ENCODE assay signal across 16 cellular contexts in the genomic region with DNA sequence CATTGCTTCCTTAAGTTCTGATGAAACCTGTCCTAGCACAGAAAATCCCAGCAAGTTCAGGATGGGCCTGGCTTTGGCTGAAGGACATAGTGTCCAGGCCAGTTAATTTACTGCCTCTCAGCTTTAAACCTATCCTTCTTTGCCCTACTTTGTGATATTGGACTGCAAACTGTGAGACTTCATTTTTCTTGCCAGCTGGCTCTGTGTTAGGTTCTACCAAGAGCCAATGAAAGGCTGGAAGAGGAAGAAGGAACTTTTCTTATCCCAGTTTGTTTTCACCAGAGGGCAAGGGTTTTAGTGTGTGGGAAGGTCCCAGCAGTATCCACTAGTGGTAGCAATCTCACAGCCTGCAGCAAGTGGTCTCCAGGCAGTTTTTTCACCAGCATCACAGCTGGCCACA. TPM values are rescaled to one million over a fixed set of nuclear protein-coding genes. Genes with fewer than 3 reads are reported as not detected.
DNase-seq lines count a peak whose midpoint lies in the region; ATAC-seq and TF ChIP-seq lines count a peak whose summit lies in the region.
"Had no signal": no experiment of that assay in that cellular context is flagged by ENCODE, and none has a peak within 500 bp of the region (broad histone marks: within the 10 kb centered on the region; RNA-seq: fewer than 3 reads in every experiment).

No MANE protein-coding gene starts in this region.

- H3K4me1 Mint-ChIP-seq in activated T-cell treated with anti-CD3 and anti-CD28 coated beads, Interleukin-2, amount 50 U/mL, for 24 hours (ENCODE audit: low read depth): peaks cover 31% of the 10 kb centered on the region
- peaks cover 23% of the 10 kb centered on the region for H3K4me1 Mint-ChIP-seq in activated T-cell treated with anti-CD3 and anti-CD28 coated beads, Interleukin-2, amount 50 U/mL, for 72 hours (ENCODE audit: low read depth)
- H3K4me1 Mint-ChIP-seq in chondrocyte (ENCODE audit: low read depth): peaks cover 18% of the 10 kb centered on the region
- peaks cover 19% of the 10 kb centered on the region for H3K4me1 Mint-ChIP-seq in activated T-helper 2 cell treated with anti-CD3 and anti-CD28 coated beads, Interferon-gamma antibody, Interleukin-2, Interleukin-4, amounts not matched to agents 10 μg/mL and 5 μg/mL and 100 μg/mL, durations not matched to agents 14 hours and 24 hours and 36 hours (ENCODE audit: low read depth)

- H3K27ac ChIP-seq in temporal lobe (ENCODE audit: low read depth, low read length): peak overlapping the region; percentile 41
- H3K27ac ChIP-seq: skin epidermis had no signal

- H3K4me3 Mint-ChIP-seq in activated T-cell treated with anti-CD3 and anti-CD28 coated beads, Interleukin-2, amount 50 U/mL, for 24 hours: no peak overlapping the region
- H3K4me3 Mint-ChIP-seq in activated T-cell treated with anti-CD3 and anti-CD28 coated beads, Interleukin-2, amount 50 U/mL, for 72 hours: no peak overlapping the region
- no peak overlapping the region for H3K4me3 Mint-ChIP-seq in chondrocyte (ENCODE audit: unreplicated experiment)
- no peak overlapping the region for H3K4me3 Mint-ChIP-seq in activated T-helper 2 cell treated with anti-CD3 and anti-CD28 coated beads, Interferon-gamma antibody, Interleukin-2, Interleukin-4, amounts not matched to agents 10 μg/mL and 5 μg/mL and 100 μg/mL, durations not matched to agents 14 hours and 24 hours and 36 hours (ENCODE audit: low read depth)
- H3K4me3 Mint-ChIP-seq: activated naive CD4-positive, alpha-beta T cell treated with anti-CD3 and anti-CD28 coated beads, Interleukin-2, amount 50 U/mL, for 24 hours; stimulated activated naive CD8-positive, alpha-beta T cell treated with anti-CD3 and anti-CD28 coated beads, Interleukin-15, amount 100 ng/mL, for 72 hours had no signal

- peak overlapping the region; percentile 44 for H3K27ac Mint-ChIP-seq in activated T-cell treated with anti-CD3 and anti-CD28 coated beads, Interleukin-2, amount 50 U/mL, for 24 hours
- no peak overlapping the region for H3K27ac Mint-ChIP-seq in activated T-cell treated with anti-CD3 and anti-CD28 coated beads, Interleukin-2, amount 50 U/mL, for 72 hours
- peak overlapping the region; percentile 50 for H3K27ac Mint-ChIP-seq in chondrocyte (ENCODE audit: unreplicated experiment)
- H3K27ac Mint-ChIP-seq in activated T-helper 2 cell treated with anti-CD3 and anti-CD28 coated beads, Interferon-gamma antibody, Interleukin-2, Interleukin-4, amounts not matched to agents 10 μg/mL and 5 μg/mL and 100 μg/mL, durations not matched to agents 14 hours and 24 hours and 36 hours: no peak overlapping the region
- H3K27ac Mint-ChIP-seq: activated naive CD4-positive, alpha-beta T cell treated with anti-CD3 and anti-CD28 coated beads, Interleukin-2, amount 50 U/mL, for 24 hours had no signal

- no peak for ATAC-seq in activated T-cell treated with anti-CD3 and anti-CD28 coated beads, Interleukin-2, amount 50 U/mL, for 72 hours (replicated peaks in 1 of 2)
- ATAC-seq: stimulated activated naive CD8-positive, alpha-beta T cell treated with anti-CD3 and anti-CD28 coated beads, Interleukin-15, amount 100 ng/mL, for 72 hours had no signal

- peaks cover 67% of the 10 kb centered on the region for H3K36me3 Mint-ChIP-seq in activated T-cell treated with anti-CD3 and anti-CD28 coated beads, Interleukin-2, amount 50 U/mL, for 24 hours (ENCODE audit: low read depth)
- peaks cover 1 to 7% of the 10 kb centered on the region in 2 donors for H3K36me3 Mint-ChIP-seq in activated T-cell treated with anti-CD3 and anti-CD28 coated beads, Interleukin-2, amount 50 U/mL, for 72 hours (ENCODE audit: insufficient read depth in 2 of 2)
- H3K36me3 Mint-ChIP-seq in chondrocyte (ENCODE audit: low read depth): peaks cover 7% of the 10 kb centered on the region
- H3K36me3 Mint-ChIP-seq in activated T-helper 2 cell treated with anti-CD3 and anti-CD28 coated beads, Interferon-gamma antibody, Interleukin-2, Interleukin-4, amounts not matched to agents 10 μg/mL and 5 μg/mL and 100 μg/mL, durations not matched to agents 14 hours and 24 hours and 36 hours (ENCODE audit: low read depth): peaks cover 37% of the 10 kb centered on the region

- intact Hi-C loops in activated T-helper 2 cell treated with anti-CD3 and anti-CD28 coated beads, Interferon-gamma antibody, Interleukin-2, Interleukin-4, amounts not matched to agents 10 μg/mL and 5 μg/mL and 100 μg/mL, durations not matched to agents 14 hours and 24 hours and 36 hours (cut with micrococcal nuclease): loop anchor here (10.0 kb wide), 1 partner anchor 133 kb away; the partner anchor contains the start of gene MCCC1

- H3K9me3 Mint-ChIP-seq in activated T-cell treated with anti-CD3 and anti-CD28 coated beads, Interleukin-2, amount 50 U/mL, for 24 hours: no peaks in the 10 kb centered on the region
- H3K9me3 Mint-ChIP-seq in activated T-cell treated with anti-CD3 and anti-CD28 coated beads, Interleukin-2, amount 50 U/mL, for 72 hours: no peaks in the 10 kb centered on the region
- H3K9me3 Mint-ChIP-seq in chondrocyte (ENCODE audit: low read depth): no peaks in the 10 kb centered on the region
- H3K9me3 Mint-ChIP-seq in activated T-helper 2 cell treated with anti-CD3 and anti-CD28 coated beads, Interferon-gamma antibody, Interleukin-2, Interleukin-4, amounts not matched to agents 10 μg/mL and 5 μg/mL and 100 μg/mL, durations not matched to agents 14 hours and 24 hours and 36 hours: no peaks in the 10 kb centered on the region
- H3K9me3 Mint-ChIP-seq: activated naive CD4-positive, alpha-beta T cell treated with anti-CD3 and anti-CD28 coated beads, Interleukin-2, amount 50 U/mL, for 24 hours; stimulated activated naive CD8-positive, alpha-beta T cell treated with anti-CD3 and anti-CD28 coated beads, Interleukin-15, amount 100 ng/mL, for 72 hours had no signal

- no peak for TF ChIP-seq CTCF in chondrocyte (IDR thresholded peaks at IDR 0.05)

- DNase-seq in activated T-cell treated with anti-CD3 and anti-CD28 coated beads, Interleukin-2, amount 50 U/mL, for 24 hours: no peak
- DNase-seq in activated T-cell treated with anti-CD3 and anti-CD28 coated beads, Interleukin-2, amount 50 U/mL, for 72 hours: no peak
- DNase-seq in chondrocyte (ENCODE audit: low spot score) (no peak), medulla oblongata (ENCODE audit: extremely low spot score) (peak; percentile 77), NCI-H1930 (lab: John Stamatoyannopoulos, UW) (no peak), DMS53 (lab: John Stamatoyannopoulos, UW) (no peak)
- no peak for DNase-seq in activated T-helper 2 cell treated with anti-CD3 and anti-CD28 coated beads, Interferon-gamma antibody, Interleukin-2, Interleukin-4, amounts not matched to agents 10 μg/mL and 5 μg/mL and 100 μg/mL, durations not matched to agents 14 hours and 24 hours and 36 hours (ENCODE audit: low spot score)
- DNase-seq: 8988T; COR-L47; effector CD4-positive, alpha-beta T cell; NCI-H187 treated with DMSO at 0.1 percent for 48 hours; NCI-H69; stimulated activated naive CD8-positive, alpha-beta T cell treated with anti-CD3 and anti-CD28 coated beads, Interleukin-15, amount 100 ng/mL, for 72 hours had no signal

- H3K27me3 Mint-ChIP-seq in activated T-cell treated with anti-CD3 and anti-CD28 coated beads, Interleukin-2, amount 50 U/mL, for 24 hours: no peaks in the 10 kb centered on the region
- H3K27me3 Mint-ChIP-seq in activated T-cell treated with anti-CD3 and anti-CD28 coated beads, Interleukin-2, amount 50 U/mL, for 72 hours (ENCODE audit: low read depth): no peaks in the 10 kb centered on the region
- no peaks in the 10 kb centered on the region for H3K27me3 Mint-ChIP-seq in chondrocyte (ENCODE audit: low read depth)
- H3K27me3 Mint-ChIP-seq in activated T-helper 2 cell treated with anti-CD3 and anti-CD28 coated beads, Interferon-gamma antibody, Interleukin-2, Interleukin-4, amounts not matched to agents 10 μg/mL and 5 μg/mL and 100 μg/mL, durations not matched to agents 14 hours and 24 hours and 36 hours (ENCODE audit: low read depth): no peaks in the 10 kb centered on the region
- H3K27me3 Mint-ChIP-seq: activated naive CD4-positive, alpha-beta T cell treated with anti-CD3 and anti-CD28 coated beads, Interleukin-2, amount 50 U/mL, for 24 hours; stimulated activated naive CD8-positive, alpha-beta T cell treated with anti-CD3 and anti-CD28 coated beads, Interleukin-15, amount 100 ng/mL, for 72 hours had no signal

RNA-seq across cellular contexts. Expression of gene DCUN1D1, which starts 18.2 kb away (rescaled TPM):
- 10 to 100 TPM; 43.6 to 44.6 TPM for total RNA-seq in activated T-cell treated with anti-CD3 and anti-CD28 coated beads, Interleukin-2, amount 50 U/mL, for 72 hours
- total RNA-seq in chondrocyte: 48.1 to 53.5 TPM (median 52.6 TPM) in 3 replicates
- 44.7 TPM for total RNA-seq in temporal lobe
- 59.8 and 64.8 TPM in 2 replicates for total RNA-seq in activated T-helper 2 cell treated with anti-CD3 and anti-CD28 coated beads, Interferon-gamma antibody, Interleukin-2, Interleukin-4, amounts not matched to agents 10 μg/mL and 5 μg/mL and 100 μg/mL, durations not matched to agents 14 hours and 24 hours and 36 hours

Comparison
In these comparisons a context has a peak if more than half of its experiments do, and no peak if none do; other contexts are left out.
1. H3K27ac Mint-ChIP-seq: peak in activated T-cell treated with anti-CD3 and anti-CD28 coated beads, Interleukin-2, amount 50 U/mL, for 24 hours (single experiment) and chondrocyte (single experiment); none in activated T-cell treated with anti-CD3 and anti-CD28 coated beads, Interleukin-2, amount 50 U/mL, for 72 hours (single experiment) and activated T-helper 2 cell treated with anti-CD3 and anti-CD28 coated beads, Interferon-gamma antibody, Interleukin-2, Interleukin-4, amounts not matched to agents 10 μg/mL and 5 μg/mL and 100 μg/mL, durations not matched to agents 14 hours and 24 hours and 36 hours (single experiment).